ENCODE assay signal across 28 cellular contexts in genomic region chr10:102593804-102594079, GRCh38. TPM values are rescaled to one million over a fixed set of nuclear protein-coding genes. Genes with fewer than 3 reads are reported as not detected.
A peak's percentile ranks its signal among the peaks of the same experiment; 100 is the strongest.
DNase-seq lines count a peak whose midpoint lies in the region; ATAC-seq and TF ChIP-seq lines count a peak whose summit lies in the region.
"Had no signal": no experiment of that assay in that cellular context is flagged by ENCODE, and none has a peak within 500 bp of the region (broad histone marks: within the 10 kb centered on the region; RNA-seq: fewer than 3 reads in every experiment).

No MANE protein-coding gene starts in this region.

- H3K36me3 ChIP-seq in HCT116 (ENCODE audit: control insufficient read depth in 1 of 2, insufficient read depth in 2 of 2, low read length in 2 of 2) = peaks cover 0 to 3% of the 10 kb centered on the region in 2 experiments; a peak in 1 of 4 replicates
- peaks cover 2 to 7% of the 10 kb centered on the region in 2 donors for H3K36me3 ChIP-seq in ascending aorta

- H3K27me3 Mint-ChIP-seq in brain (no peaks in the 10 kb centered on the region), neural crest cell (ENCODE audit: low read depth) (no peaks in the 10 kb centered on the region)
- H3K27me3 Mint-ChIP-seq: activated B cell treated with CpG ODN at 0.5 μM for 24 hours; activated CD4-positive, alpha-beta T cell treated with anti-CD3 and anti-CD28 coated beads, Interleukin-2, amount 10 ng/mL, durations not matched to agents 7 days and 5 days; activated naive CD8-positive, alpha-beta T cell treated with anti-CD3 and anti-CD28 coated beads for 36 hours; activated T-cell treated with anti-CD3 and anti-CD28 coated beads, Interleukin-2, amount 50 U/mL, for 24 hours; naive thymus-derived CD8-positive, alpha-beta T cell had no signal

- in situ Hi-C loops in ACHN (cut with HindIII; ENCODE audit: low pct_ligation_motif_present, low pct_unique_long_range_greater_than_20kb, low sequenced_read_pairs) = loop anchor here (10.0 kb wide), 1 partner anchor 89 kb away; the partner anchor contains the start of genes ACTR1A and SUFU

- H3K4me1 ChIP-seq in HCT116 (ENCODE audit: control insufficient read depth in 1 of 2, insufficient read depth in 2 of 2, low read length in 2 of 2) = peaks cover 7 to 25% of the 10 kb centered on the region in 2 experiments; a peak in 3 of 4 replicates
- H3K4me1 ChIP-seq in ascending aorta = peaks cover 0 to 16% of the 10 kb centered on the region in 2 donors
- H3K4me1 ChIP-seq: HAP-1 had no signal

- DNase-seq in ACHN = peak; percentile 34
- DNase-seq in HCT116 (ENCODE audit: low read depth, low spot score) = no peak
- no peak for DNase-seq in neural crest cell (ENCODE audit: low read depth, low spot score)
- no peak for DNase-seq in CD1c-positive myeloid dendritic cell (ENCODE audit: extremely low spot score)
- DNase-seq in ascending aorta (ENCODE audit: low spot score in 2 of 2) = no peak
- DNase-seq in posterior vena cava (ENCODE audit: low spot score) = no peak
- no peak for DNase-seq in NCI-H82 treated with DMSO at 0.1 percent for 48 hours (lab: John Stamatoyannopoulos, UW; ENCODE audit: unreplicated experiment)
- DNase-seq: activated B cell treated with CpG ODN at 0.5 μM for 24 hours; activated CD4-positive, alpha-beta T cell treated with anti-CD3 and anti-CD28 coated beads, Interleukin-2, amount 10 ng/mL, durations not matched to agents 7 days and 5 days; activated gamma-delta T cell; activated naive CD8-positive, alpha-beta T cell treated with anti-CD3 and anti-CD28 coated beads for 36 hours; activated T-cell treated with anti-CD3 and anti-CD28 coated beads, Interleukin-2, amount 50 U/mL, for 24 hours; AML-193; aorta; CD8-positive, alpha-beta T cell; effector memory CD4-positive, alpha-beta T cell; Karpas-422; naive thymus-derived CD8-positive, alpha-beta T cell; NCI-H1436; NCI-H2107; NCI-H446; NCI-H748 treated with DMSO at 0.1 percent for 48 hours; stimulated activated CD4-positive, alpha-beta T cell treated with anti-CD3 and anti-CD28 coated beads, Interleukin-15, amount 100 ng/mL, for 24 hours; stimulated activated CD4-positive, alpha-beta T cell treated with anti-CD3 and anti-CD28 coated beads, Interleukin-4, amount 100 ng/mL, for 4 hours had no signal

- peak; percentile 8; the same call in 1 of the 2 replicates for ATAC-seq in HCT116
- ATAC-seq: CD8-positive, alpha-beta T cell; naive thymus-derived CD8-positive, alpha-beta T cell; upper lobe of right lung had no signal

- H3K27ac ChIP-seq in HCT116 (ENCODE audit: low read depth, low read length) (no peak overlapping the region), ascending aorta (no peak overlapping the region)
- H3K27ac ChIP-seq: coronary artery, upper lobe of right lung had no signal

- H4K20me1 ChIP-seq in HCT116 (ENCODE audit: insufficient read depth) = no peaks in the 10 kb centered on the region

- CTCF ChIA-PET in HCT116 (lab: Charles Lee) = interaction anchor here (1.3 kb wide), 1 partner anchor 10 kb away, joined by 6 read pairs; no protein-coding TSS in a partner anchor

- H3K27me3 ChIP-seq in HCT116 (ENCODE audit: insufficient read depth, low read length) = no peaks in the 10 kb centered on the region
- no peaks in the 10 kb centered on the region for H3K27me3 ChIP-seq in ascending aorta
- H3K27me3 ChIP-seq: upper lobe of right lung had no signal

- TF ChIP-seq CTCF in HCT116 (IDR thresholded peaks at IDR 0.05 in 2 of 3, conservative IDR thresholded peaks at IDR 0.05 in 1 of 3; ENCODE audit: borderline replicate concordance in 1 of 3, insufficient read depth in 1 of 3, low read depth in 2 of 3, low read length in 2 of 3) (no peak), brain (conservative IDR thresholded peaks at IDR 0.05) (no peak), neural crest cell (conservative IDR thresholded peaks at IDR 0.05) (no peak), ascending aorta (IDR thresholded peaks at IDR 0.05) (no peak)

- H3K4me1 Mint-ChIP-seq in brain (peaks cover 11% of the 10 kb centered on the region), neural crest cell (peaks cover 24% of the 10 kb centered on the region)
- H3K4me1 Mint-ChIP-seq: activated B cell treated with CpG ODN at 0.5 μM for 24 hours; activated CD4-positive, alpha-beta T cell treated with anti-CD3 and anti-CD28 coated beads, Interleukin-2, amount 10 ng/mL, durations not matched to agents 7 days and 5 days had no signal

- no peak overlapping the region for H2AFZ ChIP-seq in HCT116 (ENCODE audit: low read depth, low read length, poor library complexity, severe bottlenecking)

- POLR2A ChIA-PET in HCT116 (lab: Charles Lee) = no interaction called here

- no peaks in the 10 kb centered on the region for H3K9me3 Mint-ChIP-seq in brain
- no peaks in the 10 kb centered on the region for H3K9me3 Mint-ChIP-seq in neural crest cell
- H3K9me3 Mint-ChIP-seq: activated B cell treated with CpG ODN at 0.5 μM for 24 hours; activated CD4-positive, alpha-beta T cell treated with anti-CD3 and anti-CD28 coated beads, Interleukin-2, amount 10 ng/mL, durations not matched to agents 7 days and 5 days; activated naive CD8-positive, alpha-beta T cell treated with anti-CD3 and anti-CD28 coated beads for 36 hours; activated T-cell treated with anti-CD3 and anti-CD28 coated beads, Interleukin-2, amount 50 U/mL, for 24 hours; CD8-positive, alpha-beta T cell; naive thymus-derived CD8-positive, alpha-beta T cell had no signal

- H3K4me2 ChIP-seq in HCT116 (ENCODE audit: low read length) = 0 out of 2 replicates have a peak overlapping the region, but pooled peaks have one; percentile 10

- H3K9me3 ChIP-seq in HCT116 (ENCODE audit: control insufficient read depth in 1 of 2, insufficient read depth in 1 of 2, low read depth in 1 of 2, low read length in 2 of 2) = no peaks in the 10 kb centered on the region
- no peaks in the 10 kb centered on the region for H3K9me3 ChIP-seq in ascending aorta
- H3K9me3 ChIP-seq: HAP-1, upper lobe of right lung had no signal

- RAD21 ChIA-PET in HCT116 (lab: Charles Lee; ENCODE audit: low non-redundant PET in 1 of 2, low total read pairs in 2 of 2, uncharacterized antibody in 2 of 2, unreplicated experiment in 2 of 2) = no interaction called here

- H3K27ac Mint-ChIP-seq in brain (peak overlapping the region in 3 of 5 experiments; percentile 35 to 66 (median 65)), neural crest cell (ENCODE audit: unreplicated experiment) (peak overlapping the region; percentile 43)
- H3K27ac Mint-ChIP-seq: activated B cell treated with CpG ODN at 0.5 μM for 24 hours; activated naive CD8-positive, alpha-beta T cell treated with anti-CD3 and anti-CD28 coated beads for 36 hours; activated T-cell treated with anti-CD3 and anti-CD28 coated beads, Interleukin-2, amount 50 U/mL, for 24 hours; CD8-positive, alpha-beta T cell had no signal

- no peak overlapping the region for H3K9ac ChIP-seq in HCT116 (ENCODE audit: low read length)

- TF ChIP-seq POLR2A in HCT116 (IDR thresholded peaks at IDR 0.05; ENCODE audit: borderline replicate concordance, extremely low read depth, insufficient read depth, insufficient read length) = no peak

- H3K36me3 Mint-ChIP-seq in brain (peaks cover 17% of the 10 kb centered on the region), neural crest cell (ENCODE audit: low read depth) (peaks cover 2% of the 10 kb centered on the region)

- H3K9me2 ChIP-seq in HCT116 (ENCODE audit: insufficient read depth) = no peaks in the 10 kb centered on the region

- H3K4me3 Mint-ChIP-seq in brain = no peak overlapping the region
- H3K4me3 Mint-ChIP-seq in neural crest cell = no peak overlapping the region
- H3K4me3 Mint-ChIP-seq: activated B cell treated with CpG ODN at 0.5 μM for 24 hours; activated CD4-positive, alpha-beta T cell treated with anti-CD3 and anti-CD28 coated beads, Interleukin-2, amount 10 ng/mL, durations not matched to agents 7 days and 5 days; activated naive CD8-positive, alpha-beta T cell treated with anti-CD3 and anti-CD28 coated beads for 36 hours; activated T-cell treated with anti-CD3 and anti-CD28 coated beads, Interleukin-2, amount 50 U/mL, for 24 hours; CD8-positive, alpha-beta T cell; naive thymus-derived CD8-positive, alpha-beta T cell had no signal

- no peak overlapping the region for H3K4me3 ChIP-seq in HCT116 (replicated peaks in 1 of 2; ENCODE audit: low read depth in 1 of 2, low read length in 2 of 2)
- H3K4me3 ChIP-seq in ascending aorta = no peak overlapping the region
- H3K4me3 ChIP-seq: coronary artery, HAP-1, upper lobe of right lung had no signal

- TF ChIP-seq RAD21 in HCT116 (IDR thresholded peaks at IDR 0.05; ENCODE audit: low read depth) = no peak

- intact Hi-C loops in HCT116 (cut with micrococcal nuclease) = no loop called here
- intact Hi-C loops in ascending aorta (cut with DNase I) = no loop called here
- intact Hi-C loops in posterior vena cava (cut with DNase I) = no loop called here

- H3K79me2 ChIP-seq in HCT116 (ENCODE audit: insufficient read depth, low read length) = 0 out of 2 replicates have a peak, but pooled peaks cover 3% of the 10 kb centered on the region

- no TSS peak for BruUV-seq in HCT116 (replicated peaks; lab: Mats Ljungman, UMichigan)

TF ChIP-seq in HCT116, 20 proteins besides CTCF, POLR2A, EP300 and RAD21 (continues in another document):
- TF ChIP-seq EZH2phosphoT487 (IDR thresholded peaks at IDR 0.05; ENCODE audit: borderline replicate concordance) (no peak), JUND (IDR thresholded peaks at IDR 0.05) (no peak), TCF7L2 (IDR thresholded peaks at IDR 0.05; ENCODE audit: borderline replicate concordance, extremely low read depth, insufficient read depth, insufficient read length) (no peak), SRF (IDR thresholded peaks at IDR 0.05; ENCODE audit: low read depth) (no peak), YY1 (IDR thresholded peaks at IDR 0.05; ENCODE audit: extremely low read depth, insufficient replicate concordance, low read depth, low read length) (no peak)
- TF ChIP-seq, protein P1, sequence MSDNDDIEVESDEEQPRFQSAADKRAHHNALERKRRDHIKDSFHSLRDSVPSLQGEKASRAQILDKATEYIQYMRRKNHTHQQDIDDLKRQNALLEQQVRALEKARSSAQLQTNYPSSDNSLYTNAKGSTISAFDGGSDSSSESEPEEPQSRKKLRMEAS (IDR thresholded peaks at IDR 0.05) = no peak

RNA-seq across cellular contexts. Expression of gene TRIM8, which starts 50.5 kb away (rescaled TPM):
- 91.6 TPM for total RNA-seq in HCT116 (2021; ENCODE audit: unreplicated experiment)
- polyA plus RNA-seq in HCT116 (2012) = 131 and 143 TPM in 2 replicates
- 97.4 TPM for polyA plus RNA-seq in brain (ENCODE audit: insufficient read depth, low read depth, low replicate concordance)
- total RNA-seq in neural crest cell = 76.9 and 82.8 TPM in 2 replicates
- 216 TPM for total RNA-seq in ascending aorta
- total RNA-seq in posterior vena cava = 100 to 1,000 TPM; 122 to 125 TPM
